Comparison of ENCODE assay signal across 34 cellular contexts in the genomic region with DNA sequence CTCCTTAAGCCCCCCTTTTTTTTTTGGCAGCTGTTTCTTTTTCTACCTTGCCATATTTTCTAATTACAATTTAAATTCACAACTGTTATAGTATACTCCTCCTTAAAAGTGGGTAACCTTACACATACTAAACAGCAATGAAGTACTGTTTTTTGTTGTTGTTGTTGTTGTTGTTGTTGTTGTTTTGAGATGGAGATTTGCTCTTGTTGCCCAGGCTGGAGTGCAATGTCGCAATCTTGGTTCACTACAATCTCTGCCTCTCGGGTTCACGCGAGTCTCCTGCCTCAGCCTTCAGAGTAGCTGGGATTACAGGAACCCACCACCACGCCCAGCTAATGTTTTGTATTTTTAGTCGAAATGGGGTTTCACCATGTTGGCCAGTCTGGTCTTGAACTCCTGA.
"Had no signal": no experiment of that assay in that cellular context is flagged by ENCODE, and none has a peak within 500 bp of the region (broad histone marks: within the 10 kb centered on the region; RNA-seq: fewer than 3 reads in every experiment).

No MANE protein-coding gene starts in this region.

- DNase-seq: Karpas-422, Kasumi-1, MG63, MM.1S, MV-4-11, NCI-H1048, NCI-H1092, NCI-H1092 treated with DMSO at 0.1 percent for 48 hours, NCI-H1105, NCI-H1105 treated with DMSO at 0.1 percent for 48 hours, NCI-H1417, NCI-H1417 treated with DMSO at 0.1 percent for 48 hours, NCI-H1436, NCI-H1436 treated with DMSO at 0.1 percent for 48 hours, NCI-H146, NCI-H1694, NCI-H1694 treated with DMSO at 0.1 percent for 48 hours, NCI-H187, NCI-H187 treated with DMSO at 0.1 percent for 48 hours, NCI-H1930, NCI-H2029, NCI-H2029 treated with DMSO at 0.1 percent for 48 hours, NCI-H2081, NCI-H2081 treated with DMSO at 0.1 percent for 48 hours, NCI-H2107, NCI-H2171, NCI-H2171 treated with DMSO at 0.1 percent for 48 hours, NCI-H2227 treated with DMSO at 0.1 percent for 48 hours, NCI-H226, NCI-H345, NCI-H446, NCI-H446 treated with DMSO at 0.1 percent for 48 hours, NCI-H510A, NCI-H510A treated with DMSO at 0.1 percent for 48 hours had no signal

- H3K36me3 ChIP-seq: MG63 had no signal

- H3K4me3 ChIP-seq: MG63 had no signal

- H3K27me3 ChIP-seq: MG63 had no signal
